Comparison of ENCODE assay signal across 16 cellular contexts in the genomic region with DNA sequence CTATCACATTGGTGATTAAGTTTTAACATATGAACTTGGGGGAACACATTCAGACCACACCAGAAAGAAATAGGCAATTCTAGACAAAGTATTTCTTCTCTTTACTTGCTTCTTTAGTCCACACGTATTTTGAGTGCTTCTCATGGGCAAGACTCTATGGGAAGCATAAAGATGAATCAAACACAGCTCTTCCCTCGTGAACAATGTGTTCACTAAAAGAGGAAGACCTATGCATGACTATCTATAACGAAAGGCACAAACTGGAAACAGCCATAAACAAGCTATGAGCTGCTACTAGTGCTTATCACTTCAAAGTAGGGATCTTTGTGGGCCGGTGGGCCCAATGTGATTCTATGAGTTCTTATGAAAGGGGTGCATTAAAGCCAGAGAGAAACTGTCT. TPM values are rescaled to one million over a fixed set of nuclear protein-coding genes. Genes with fewer than 3 reads are reported as not detected.
DNase-seq lines count a peak whose midpoint lies in the region; ATAC-seq and TF ChIP-seq lines count a peak whose summit lies in the region.
"Had no signal": no experiment of that assay in that cellular context is flagged by ENCODE, and none has a peak within 500 bp of the region (broad histone marks: within the 10 kb centered on the region; RNA-seq: fewer than 3 reads in every experiment).

No MANE protein-coding gene starts in this region.

- peaks cover 34% of the 10 kb centered on the region for H3F3A ChIP-seq in PC-9 (ENCODE audit: insufficient read depth, low read depth)

- H3K36me3 ChIP-seq in HCT116 (ENCODE audit: control insufficient read depth in 1 of 2, insufficient read depth in 2 of 2, low read length in 2 of 2), result no peaks in the 10 kb centered on the region
- H3K36me3 ChIP-seq in PC-9 (ENCODE audit: low read depth), result no peaks in the 10 kb centered on the region
- no peaks in the 10 kb centered on the region for H3K36me3 ChIP-seq in thymus (ENCODE audit: control insufficient read depth, insufficient read depth)
- no peaks in the 10 kb centered on the region for H3K36me3 ChIP-seq in psoas muscle (ENCODE audit: insufficient read depth in 1 of 2, low read depth in 1 of 2)

- H3K9me2 ChIP-seq in HCT116 (ENCODE audit: insufficient read depth) (no peaks in the 10 kb centered on the region), PC-9 (ENCODE audit: insufficient read depth) (no peaks in the 10 kb centered on the region)
- H3K9me2 ChIP-seq: SK-N-SH had no signal

- CTCF ChIA-PET in HCT116 (lab: Charles Lee), result no interaction called here
- CTCF ChIA-PET in PC-9 (lab: Charles Lee), result interaction anchor here (0.6 kb wide), 1 partner anchor 884 kb away, joined by 4 read pairs; no protein-coding TSS in a partner anchor

- RAD21 ChIA-PET in HCT116 (lab: Charles Lee; ENCODE audit: low non-redundant PET in 1 of 2, low total read pairs in 2 of 2, uncharacterized antibody in 2 of 2, unreplicated experiment in 2 of 2), result no interaction called here

- DNase-seq in HCT116 (ENCODE audit: low read depth, low spot score) (no peak), PC-9 (no peak), epithelial cell of prostate (ENCODE audit: low read depth, low spot score) (no peak), psoas muscle (no peak)
- no peak for DNase-seq in stimulated activated CD4-positive, alpha-beta T cell treated with anti-CD3 and anti-CD28 coated beads, Interleukin-4, amount 100 ng/mL, for 1 hour
- DNase-seq: CD4-positive, alpha-beta T cell; DMS79; NCI-H1436; NCI-H2029; NCI-H2171 treated with DMSO at 0.1 percent for 48 hours; NCI-H446 treated with DMSO at 0.1 percent for 48 hours; SK-N-SH had no signal

- WGBS in thymus, result 97% methylated on average over 4 of the region's 4 CpGs
- 88 to 93% (median 88%) methylated on average over 4 of the region's 4 CpGs for WGBS in psoas muscle, 3 donors

- no peak overlapping the region for H2AFZ ChIP-seq in HCT116 (ENCODE audit: low read depth, low read length, poor library complexity, severe bottlenecking)
- 0 out of 2 replicates have a peak overlapping the region, but pooled peaks have one; percentile 20 for H2AFZ ChIP-seq in PC-9

- no TSS peak for BruUV-seq in HCT116 (replicated peaks; lab: Mats Ljungman, UMichigan)
- TSS peak; percentile 38 for BruUV-seq in PC-9 (replicated peaks; lab: Mats Ljungman, UMichigan)

- POLR2A ChIA-PET in HCT116 (lab: Charles Lee) (no interaction called here), PC-9 (lab: Charles Lee; ENCODE audit: unreplicated experiment) (no interaction called here)

- H3K4me3 ChIP-seq in HCT116 (replicated peaks in 1 of 2; ENCODE audit: low read depth in 1 of 2, low read length in 2 of 2) (no peak overlapping the region), PC-9 (peak overlapping the region; percentile 39), thymus (ENCODE audit: low read length) (no peak overlapping the region), psoas muscle (no peak overlapping the region)

- ATAC-seq in HCT116, result no peak
- no peak for ATAC-seq in psoas muscle
- no peak for ATAC-seq in HG03095 (IDR thresholded peaks at IDR 0.05; ENCODE audit: unreplicated experiment)
- ATAC-seq: Panc1, Right ventricle myocardium inferior had no signal

- H3K79me2 ChIP-seq in HCT116 (ENCODE audit: insufficient read depth, low read length) (no peaks in the 10 kb centered on the region), PC-9 (ENCODE audit: low read depth) (no peaks in the 10 kb centered on the region; the same call in 1 of the 2 replicates)

- peak overlapping the region; percentile 49 for H3K4me2 ChIP-seq in HCT116 (ENCODE audit: low read length)
- H3K4me2 ChIP-seq in PC-9, result peak overlapping the region; percentile 67
- H3K4me2 ChIP-seq: SK-N-SH had no signal

- H4K20me1 ChIP-seq in HCT116 (ENCODE audit: insufficient read depth), result no peaks in the 10 kb centered on the region
- no peaks in the 10 kb centered on the region for H4K20me1 ChIP-seq in PC-9 (ENCODE audit: insufficient read depth)

- no peak overlapping the region for H3K27ac ChIP-seq in HCT116 (ENCODE audit: low read depth, low read length)
- H3K27ac ChIP-seq in PC-9, result peak overlapping the region; percentile 89
- H3K27ac ChIP-seq in epithelial cell of prostate, result peak overlapping the region; percentile 83
- peak overlapping the region; percentile 10 for H3K27ac ChIP-seq in thymus (ENCODE audit: low read depth)
- no peak overlapping the region for H3K27ac ChIP-seq in psoas muscle

- peaks cover 9 to 55% of the 10 kb centered on the region in 2 experiments for H3K4me1 ChIP-seq in HCT116 (ENCODE audit: control insufficient read depth in 1 of 2, insufficient read depth in 2 of 2, low read length in 2 of 2)
- H3K4me1 ChIP-seq in PC-9 (replicated peaks; ENCODE audit: insufficient read depth), result peaks cover 73% of the 10 kb centered on the region
- H3K4me1 ChIP-seq in thymus (ENCODE audit: control insufficient read depth, insufficient read depth, low read length), result peaks cover 3% of the 10 kb centered on the region
- peaks cover 6% of the 10 kb centered on the region for H3K4me1 ChIP-seq in psoas muscle

- TF ChIP-seq RAD21 in HCT116 (IDR thresholded peaks at IDR 0.05; ENCODE audit: low read depth), result no peak

- no peak overlapping the region for H3K9ac ChIP-seq in HCT116 (ENCODE audit: low read length)
- H3K9ac ChIP-seq: SK-N-SH had no signal

- intact Hi-C loops in HCT116 (cut with micrococcal nuclease), result loop anchor here (5.0 kb wide), 1 partner anchor 1318 kb away; no protein-coding TSS in a partner anchor
- intact Hi-C loops in PC-9 (cut with micrococcal nuclease; ENCODE audit: unreplicated experiment), result loop anchor here (1.0 to 10.0 kb wide), 6 partner anchors 167 to 1321 kb away; partner anchors contain the start of genes TNFSF18 and ZBTB37
- intact Hi-C loops in psoas muscle (cut with DNase I), result loop anchor here in 1 of 2 donors (10.0 kb wide), 1 partner anchor 291 kb away; the partner anchor contains the start of gene KLHL20

- H3K27me3 ChIP-seq in HCT116 (ENCODE audit: insufficient read depth, low read length), result no peaks in the 10 kb centered on the region
- H3K27me3 ChIP-seq in PC-9 (ENCODE audit: insufficient read depth, low read depth), result no peaks in the 10 kb centered on the region
- no peaks in the 10 kb centered on the region for H3K27me3 ChIP-seq in thymus (ENCODE audit: control insufficient read depth, insufficient read depth)
- no peaks in the 10 kb centered on the region for H3K27me3 ChIP-seq in psoas muscle (ENCODE audit: insufficient read depth in 3 of 3, low read length in 2 of 3)

- no peak for TF ChIP-seq POLR2A in HCT116 (IDR thresholded peaks at IDR 0.05; ENCODE audit: borderline replicate concordance, extremely low read depth, insufficient read depth, insufficient read length)

- TF ChIP-seq CTCF in HCT116 (IDR thresholded peaks at IDR 0.05 in 2 of 3, conservative IDR thresholded peaks at IDR 0.05 in 1 of 3; ENCODE audit: borderline replicate concordance in 1 of 3, insufficient read depth in 1 of 3, low read depth in 2 of 3, low read length in 2 of 3) (no peak), PC-9 (conservative IDR thresholded peaks at IDR 0.05) (no peak), psoas muscle (IDR thresholded peaks at IDR 0.05) (no peak)

- H3K9me3 ChIP-seq in HCT116 (ENCODE audit: control insufficient read depth in 1 of 2, insufficient read depth in 1 of 2, low read depth in 1 of 2, low read length in 2 of 2) (no peaks in the 10 kb centered on the region), PC-9 (ENCODE audit: insufficient read depth, low read depth) (no peaks in the 10 kb centered on the region), thymus (ENCODE audit: control insufficient read depth) (no peaks in the 10 kb centered on the region), psoas muscle (no peaks in the 10 kb centered on the region)
- H3K9me3 ChIP-seq: SK-N-SH had no signal

TF ChIP-seq in HCT116, 20 proteins besides CTCF, POLR2A, EP300 and RAD21:
- no peak for TF ChIP-seq ELF1 (IDR thresholded peaks at IDR 0.05; ENCODE audit: borderline replicate concordance, low read depth)
- TF ChIP-seq ZFX (IDR thresholded peaks at IDR 0.05), result no peak
- no peak for TF ChIP-seq SRF (IDR thresholded peaks at IDR 0.05; ENCODE audit: low read depth)
- no peak for TF ChIP-seq FOSL1 (IDR thresholded peaks at IDR 0.05; ENCODE audit: low read depth)
TF ChIP-seq in HCT116: peak in this region for 0.

RNA-seq across cellular contexts. Expression of gene PRDX6, which starts 53.0 kb away (rescaled TPM):
- 286 TPM for total RNA-seq in HCT116 (2021; ENCODE audit: unreplicated experiment)
- 201 and 232 TPM in 2 replicates for polyA plus RNA-seq in HCT116 (2012)
- 376 and 421 TPM in 2 replicates for total RNA-seq in PC-9 (2021)
- 297 TPM for polyA plus RNA-seq in thymus
- total RNA-seq in psoas muscle, result 100 to 1,000 TPM; 388 to 569 (median 532) TPM
- 100 to 1,000 TPM; 369 to 592 (median 472) TPM for polyA plus RNA-seq in psoas muscle

Comparison
In these comparisons a context has a peak if more than half of its experiments do, and no peak if none do; other contexts are left out.
1. H3K27ac ChIP-seq: peak in PC-9 (single experiment), epithelial cell of prostate (single experiment) and thymus (single experiment); none in HCT116 (single experiment) and psoas muscle (single experiment).